22 cellular contexts compared by ENCODE assay signal in the genomic region with DNA sequence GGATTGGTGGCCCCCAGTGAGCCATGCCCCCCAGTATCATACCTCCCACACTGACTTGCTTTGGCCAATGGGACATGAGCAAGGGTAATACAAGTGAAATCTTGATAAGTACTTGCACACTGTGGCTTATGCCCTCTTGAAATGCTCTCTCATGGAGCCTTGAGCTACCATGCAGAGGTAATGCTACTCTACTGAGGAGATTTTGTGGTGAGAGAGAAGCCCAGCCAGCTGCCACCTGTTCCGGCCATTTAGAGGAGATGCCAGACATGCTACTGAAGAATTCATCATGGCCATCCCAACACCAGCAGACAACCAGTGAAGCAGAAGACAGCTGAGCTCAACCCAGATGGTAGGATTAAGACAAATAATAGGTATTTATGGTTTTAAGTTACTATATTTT.
"Had no signal": no experiment of that assay in that cellular context is flagged by ENCODE, and none has a peak within 500 bp of the region (broad histone marks: within the 10 kb centered on the region; RNA-seq: fewer than 3 reads in every experiment).

No MANE protein-coding gene starts in this region.

- DNase-seq: islet precursor cell; left ventricle myocardium inferior; midbrain; mucosa of descending colon; naive B cell; natural killer cell; nephron progenitor cell; ovary; right lobe of liver; stimulated activated CD4-positive, alpha-beta T cell treated with anti-CD3 and anti-CD28 coated beads, Interleukin-12 subunit alpha, Interleukin-12 subunit beta, amount 100 ng/mL, for 4 hours; stimulated activated CD4-positive, alpha-beta T cell treated with anti-CD3 and anti-CD28 coated beads, Interleukin-15, amount 100 ng/mL, for 24 hours; stimulated activated CD4-positive, alpha-beta T cell treated with anti-CD3 and anti-CD28 coated beads, Interleukin-2, amount 100 ng/mL, for 24 hours; stimulated activated CD4-positive, alpha-beta T cell treated with anti-CD3 and anti-CD28 coated beads, Interleukin-4, amount 100 ng/mL, for 1 hour; stimulated activated naive B cell treated with anti-CD40 and anti-IgM and Interleukin-4, amounts not matched to agents 10 μg/mL and 1 μg/mL and 100 μg/mL, for 72 hours; stimulated activated naive CD8-positive, alpha-beta T cell treated with anti-CD3 and anti-CD28 coated beads, Interleukin-15, Interleukin-2, amounts not matched to agents 100 U/mL and 50 U/mL, for 24 hours; stomach; testis; thyroid gland; transverse colon; upper lobe of left lung had no signal

- H3K4me1 Mint-ChIP-seq: memory B cell; naive B cell; natural killer cell; nephron progenitor cell; stimulated activated naive B cell treated with anti-CD40 and anti-IgM and Interleukin-4, amounts not matched to agents 10 μg/mL and 1 μg/mL and 100 μg/mL, for 72 hours had no signal

- H3K27me3 Mint-ChIP-seq: memory B cell had no signal

- ATAC-seq: mucosa of descending colon; natural killer cell; right lobe of liver; stimulated activated naive B cell treated with anti-CD40 and anti-IgM and Interleukin-4, amounts not matched to agents 10 μg/mL and 1 μg/mL and 100 μg/mL, for 72 hours; stimulated activated naive CD8-positive, alpha-beta T cell treated with anti-CD3 and anti-CD28 coated beads, Interleukin-15, Interleukin-2, amounts not matched to agents 100 U/mL and 50 U/mL, for 24 hours had no signal

- H3K36me3 Mint-ChIP-seq: naive B cell; stimulated activated naive B cell treated with anti-CD40 and anti-IgM and Interleukin-4, amounts not matched to agents 10 μg/mL and 1 μg/mL and 100 μg/mL, for 72 hours had no signal

- H3K27ac Mint-ChIP-seq: memory B cell; natural killer cell; nephron progenitor cell; progenitor cell of endocrine pancreas; stimulated activated naive B cell treated with anti-CD40 and anti-IgM and Interleukin-4, amounts not matched to agents 10 μg/mL and 1 μg/mL and 100 μg/mL, for 72 hours had no signal

- H3K4me3 Mint-ChIP-seq: memory B cell; naive B cell; natural killer cell; nephron progenitor cell; stimulated activated naive B cell treated with anti-CD40 and anti-IgM and Interleukin-4, amounts not matched to agents 10 μg/mL and 1 μg/mL and 100 μg/mL, for 72 hours had no signal
